In genomic region chr6:90167514-90168379, GRCh38 we compare ENCODE assay signal across 1 cellular context.
A peak's percentile ranks its signal among the peaks of the same experiment; 100 is the strongest.
TF ChIP-seq lines count a peak whose summit lies in the region.

No MANE protein-coding gene starts in this region.

TF ChIP-seq in HEK293, 187 proteins besides CTCF, POLR2A, EP300 and RAD21 (continued from another document):
- TF ChIP-seq, protein P1, sequence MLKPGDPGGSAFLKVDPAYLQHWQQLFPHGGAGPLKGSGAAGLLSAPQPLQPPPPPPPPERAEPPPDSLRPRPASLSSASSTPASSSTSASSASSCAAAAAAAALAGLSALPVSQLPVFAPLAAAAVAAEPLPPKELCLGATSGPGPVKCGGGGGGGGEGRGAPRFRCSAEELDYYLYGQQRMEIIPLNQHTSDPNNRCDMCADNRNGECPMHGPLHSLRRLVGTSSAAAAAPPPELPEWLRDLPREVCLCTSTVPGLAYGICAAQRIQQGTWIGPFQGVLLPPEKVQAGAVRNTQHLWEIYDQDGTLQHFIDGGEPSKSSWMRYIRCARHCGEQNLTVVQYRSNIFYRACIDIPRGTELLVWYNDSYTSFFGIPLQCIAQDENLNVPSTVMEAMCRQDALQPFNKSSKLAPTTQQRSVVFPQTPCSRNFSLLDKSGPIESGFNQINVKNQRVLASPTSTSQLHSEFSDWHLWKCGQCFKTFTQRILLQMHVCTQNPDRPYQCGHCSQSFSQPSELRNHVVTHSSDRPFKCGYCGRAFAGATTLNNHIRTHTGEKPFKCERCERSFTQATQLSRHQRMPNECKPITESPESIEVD (tag by site-specific recombination; IDR thresholded peaks at IDR 0.05) = peak; percentile 46; the same call in 1 of the 2 replicates
